Comparison of ENCODE assay signal across 8 cellular contexts in the genomic region with DNA sequence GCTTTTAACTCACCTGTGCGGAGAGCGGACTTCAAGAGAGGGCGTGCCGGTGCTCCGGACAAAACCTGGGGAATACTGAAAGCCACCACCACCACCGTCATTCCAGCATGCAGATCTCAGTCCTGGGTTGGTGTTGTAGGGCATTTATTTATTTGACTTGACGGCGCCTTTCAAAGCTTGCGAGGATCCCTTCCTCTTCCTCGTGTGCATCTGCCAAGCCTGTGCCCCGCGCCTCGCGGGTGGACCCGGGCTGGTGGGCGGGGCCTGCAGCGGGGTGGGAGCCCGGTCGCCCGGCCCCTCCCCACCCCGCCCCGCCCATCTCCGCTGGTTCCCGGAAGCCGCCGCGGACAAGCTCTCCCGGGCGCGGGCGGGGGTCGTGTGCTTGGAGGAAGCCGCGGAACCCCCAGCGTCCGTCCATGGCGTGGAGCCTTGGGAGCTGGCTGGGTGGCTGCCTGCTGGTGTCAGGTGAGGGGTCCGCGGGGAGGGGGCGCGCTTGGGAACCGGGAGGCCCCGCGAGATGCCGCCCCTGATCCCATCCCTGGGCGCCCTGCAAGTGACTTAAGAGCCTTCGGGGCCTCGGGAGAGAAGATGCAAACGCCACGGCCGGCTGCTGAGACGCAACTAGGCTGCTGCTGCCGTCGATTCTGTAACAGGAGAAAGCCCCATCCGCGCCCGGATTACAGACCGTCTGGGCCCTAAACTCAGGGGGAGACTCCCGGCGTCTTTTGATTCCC. TPM values are rescaled to one million over a fixed set of nuclear protein-coding genes. Genes with fewer than 3 reads are reported as not detected.
A peak's percentile ranks its signal among the peaks of the same experiment; 100 is the strongest.
DNase-seq lines count a peak whose midpoint lies in the region; ATAC-seq and TF ChIP-seq lines count a peak whose summit lies in the region.

Gene IL10RB (plus strand): TSS at position 318 of the 734 bp plus-strand sequence. CDS start 99 bp downstream, at position 417.

- peak within 1 kb of the TSS; percentile 95 for H3K27ac Mint-ChIP-seq in CD8-positive, alpha-beta T cell
- H3K27ac Mint-ChIP-seq in nephron progenitor cell = peak within 1 kb of the TSS; percentile 80

- peak; percentile 21 to 85 (median 70) for DNase-seq in CD8-positive, alpha-beta T cell
- peak; percentile 80 for DNase-seq in KBM-7
- DNase-seq in SHP77 (lab: John Stamatoyannopoulos, UW) = peak; percentile 58 to 73
- peak; percentile 63 for DNase-seq in activated effector memory CD4-positive, alpha-beta T cell treated with Interleukin-2 at 50 U/mL for 16 hours
- peak; percentile 34 for DNase-seq in fibroblast of peridontal ligament (ENCODE audit: extremely low read depth)
- peak; percentile 86 for DNase-seq in nephron progenitor cell
- peak; percentile 84 for DNase-seq in stimulated activated naive CD8-positive, alpha-beta T cell treated with anti-CD3 and anti-CD28 coated beads, Interleukin-15, Interleukin-2, amounts not matched to agents 100 U/mL and 50 U/mL, for 24 hours

- intact Hi-C loops in CD8-positive, alpha-beta T cell (cut with DNase I, micrococcal nuclease) = loop anchor here (1.0 to 5.0 kb wide), 4 partner anchors 34 to 96 kb away; partner anchors contain the start of genes IFNAR1 (in 1 of the 2) and IFNAR2 (in 1 of the 2)

- TF ChIP-seq CTCF in CD8-positive, alpha-beta T cell (IDR thresholded peaks at IDR 0.05) = no peak
- TF ChIP-seq CTCF in nephron progenitor cell (IDR thresholded peaks at IDR 0.05) = no peak

- CTCF ChIA-PET in CD8-positive, alpha-beta T cell (lab: Charles Lee) = interaction anchor here (0.7 to 2.9 kb wide), 9 partner anchors 9 to 179 kb away, joined by 3 to 10 read pairs (median 4); partner anchors contain the start of gene IFNAR1

- peaks cover 66% of the 10 kb centered on the region for H3K4me1 Mint-ChIP-seq in CD8-positive, alpha-beta T cell (ENCODE audit: low read depth)
- H3K4me1 Mint-ChIP-seq in nephron progenitor cell = peaks cover 38% of the 10 kb centered on the region

- no peaks in the 10 kb centered on the region for H3K27me3 ChIP-seq in CD8-positive, alpha-beta T cell (ENCODE audit: insufficient read depth, low read length)

- peak; percentile 85 for ATAC-seq in CD8-positive, alpha-beta T cell
- ATAC-seq in GM21381 (IDR thresholded peaks at IDR 0.05; ENCODE audit: unreplicated experiment) = peak; percentile 34
- peak; percentile 70 for ATAC-seq in stimulated activated naive CD8-positive, alpha-beta T cell treated with anti-CD3 and anti-CD28 coated beads, Interleukin-15, Interleukin-2, amounts not matched to agents 100 U/mL and 50 U/mL, for 24 hours

- in situ Hi-C loops in KBM-7 (cut with MboI; ENCODE audit: low pct_unique_long_range_greater_than_20kb, low sequenced_read_pairs) = no loop called here

- no peaks in the 10 kb centered on the region for H3K9me3 Mint-ChIP-seq in CD8-positive, alpha-beta T cell
- H3K9me3 Mint-ChIP-seq in nephron progenitor cell = no peaks in the 10 kb centered on the region

- H3K36me3 ChIP-seq in CD8-positive, alpha-beta T cell (ENCODE audit: insufficient read depth, low read length) = peaks cover 15% of the 10 kb centered on the region

- H3K4me1 ChIP-seq in CD8-positive, alpha-beta T cell (ENCODE audit: insufficient read depth, low read length) = peaks cover 46% of the 10 kb centered on the region

- no peaks in the 10 kb centered on the region for H3K27me3 Mint-ChIP-seq in CD8-positive, alpha-beta T cell (ENCODE audit: low read depth)
- H3K27me3 Mint-ChIP-seq in nephron progenitor cell (ENCODE audit: low read depth, poor library complexity) = peaks cover 13% of the 10 kb centered on the region

- H3K9me3 ChIP-seq in CD8-positive, alpha-beta T cell (ENCODE audit: low read length) = no peaks in the 10 kb centered on the region

- POLR2A ChIA-PET in CD8-positive, alpha-beta T cell (lab: Charles Lee) = interaction anchor here (0.7 to 3.1 kb wide), 12 partner anchors 13 to 214 kb away, joined by 3 to 14 read pairs (median 4); partner anchors contain the start of genes IFNAR1, IFNAR2 and TMEM50B

- peak within 1 kb of the TSS; percentile 84 for H3K4me3 ChIP-seq in CD8-positive, alpha-beta T cell (ENCODE audit: low read depth, low read length)

- peaks cover 53% of the 10 kb centered on the region for H3K36me3 Mint-ChIP-seq in CD8-positive, alpha-beta T cell
- peaks cover 11% of the 10 kb centered on the region for H3K36me3 Mint-ChIP-seq in nephron progenitor cell (ENCODE audit: low read depth)

- H3K4me3 Mint-ChIP-seq in CD8-positive, alpha-beta T cell = peak within 1 kb of the TSS; percentile 93
- peak within 1 kb of the TSS; percentile 92 for H3K4me3 Mint-ChIP-seq in nephron progenitor cell

- peak within 1 kb of the TSS; percentile 70 for H3K27ac ChIP-seq in CD8-positive, alpha-beta T cell (ENCODE audit: low read depth, low read length)

RNA-seq across cellular contexts. Expression of gene IL10RB, which starts in this region (rescaled TPM):
- total RNA-seq in CD8-positive, alpha-beta T cell = 1 to 10 TPM; 7.4 to 8.2 TPM

Comparison
In these comparisons a context has a peak if more than half of its experiments do, and no peak if none do; other contexts are left out.
1. Peak in every context shown above with its lines: DNase-seq, ATAC-seq, H3K4me3 ChIP-seq and H3K27ac ChIP-seq.
2. ATAC-seq: peak in every context shown above with its lines; median percentile 85 in CD8-positive, alpha-beta T cell; 70 in stimulated activated naive CD8-positive, alpha-beta T cell treated with anti-CD3 and anti-CD28 coated beads, Interleukin-15, Interleukin-2, amounts not matched to agents 100 U/mL and 50 U/mL, for 24 hours; 34 in GM21381.
3. DNase-seq: peak in every context shown above with its lines; median percentile 86 in nephron progenitor cell; 84 in stimulated activated naive CD8-positive, alpha-beta T cell treated with anti-CD3 and anti-CD28 coated beads, Interleukin-15, Interleukin-2, amounts not matched to agents 100 U/mL and 50 U/mL, for 24 hours; 80 in KBM-7; 70 in CD8-positive, alpha-beta T cell; 66 in SHP77; 63 in activated effector memory CD4-positive, alpha-beta T cell treated with Interleukin-2 at 50 U/mL for 16 hours; 34 in fibroblast of peridontal ligament.